Comparison of ENCODE assay signal across 2 cellular contexts in the genomic region with DNA sequence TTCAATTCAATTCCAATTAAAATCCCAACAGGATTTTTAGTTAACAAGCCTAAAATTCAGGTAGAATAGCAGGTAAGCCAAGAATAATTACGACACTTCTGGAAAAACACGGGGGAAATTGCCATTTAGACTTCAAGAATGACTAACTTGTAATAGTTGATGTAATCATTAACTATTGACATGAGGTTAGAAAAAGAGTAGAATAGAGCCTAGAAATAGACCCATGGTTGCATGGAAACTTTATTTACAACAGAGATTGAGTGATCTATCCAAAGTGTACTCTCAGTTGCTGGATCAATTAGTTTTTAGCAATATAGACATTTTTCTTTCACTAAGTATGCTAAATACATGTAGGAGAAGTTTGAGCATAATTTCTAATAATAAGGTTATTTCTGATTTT.
TF ChIP-seq lines count a peak whose summit lies in the region.

No MANE protein-coding gene starts in this region.

TF ChIP-seq in K562, 482 proteins besides CTCF, POLR2A, EP300 and RAD21:
- no peak for TF ChIP-seq ZNF436 (CRISPR knock-in tag; IDR thresholded peaks at IDR 0.05)
- 0 out of 2 replicates have a peak, but pooled peaks have one; percentile 9 for TF ChIP-seq ZNF316 (IDR thresholded peaks at IDR 0.05)

TF ChIP-seq in HepG2, 621 proteins besides CTCF, POLR2A, EP300 and RAD21:
- TF ChIP-seq ZNF496 (CRISPR knock-in tag; IDR thresholded peaks at IDR 0.05; ENCODE audit: insufficient replicate concordance) (no peak), FOXA3 (CRISPR knock-in tag; IDR thresholded peaks at IDR 0.05) (peak; percentile 31; the same call in 1 of the 2 replicates), KLF16 (CRISPR knock-in tag; IDR thresholded peaks at IDR 0.05) (no peak), BHLHE40 (IDR thresholded peaks at IDR 0.05; ENCODE audit: low read length) (no peak), SP2 (CRISPR knock-in tag; IDR thresholded peaks at IDR 0.05) (no peak), ZNF430 (CRISPR knock-in tag; IDR thresholded peaks at IDR 0.05) (no peak), CEBPB (IDR thresholded peaks at IDR 0.05; ENCODE audit: borderline replicate concordance, low read depth, low read length) (0 out of 2 replicates have a peak, but pooled peaks have one; percentile 1), GATAD2A (CRISPR knock-in tag; IDR thresholded peaks at IDR 0.05) (peak; percentile 45; the same call in 1 of the 2 replicates)
- TF ChIP-seq, protein P1, sequence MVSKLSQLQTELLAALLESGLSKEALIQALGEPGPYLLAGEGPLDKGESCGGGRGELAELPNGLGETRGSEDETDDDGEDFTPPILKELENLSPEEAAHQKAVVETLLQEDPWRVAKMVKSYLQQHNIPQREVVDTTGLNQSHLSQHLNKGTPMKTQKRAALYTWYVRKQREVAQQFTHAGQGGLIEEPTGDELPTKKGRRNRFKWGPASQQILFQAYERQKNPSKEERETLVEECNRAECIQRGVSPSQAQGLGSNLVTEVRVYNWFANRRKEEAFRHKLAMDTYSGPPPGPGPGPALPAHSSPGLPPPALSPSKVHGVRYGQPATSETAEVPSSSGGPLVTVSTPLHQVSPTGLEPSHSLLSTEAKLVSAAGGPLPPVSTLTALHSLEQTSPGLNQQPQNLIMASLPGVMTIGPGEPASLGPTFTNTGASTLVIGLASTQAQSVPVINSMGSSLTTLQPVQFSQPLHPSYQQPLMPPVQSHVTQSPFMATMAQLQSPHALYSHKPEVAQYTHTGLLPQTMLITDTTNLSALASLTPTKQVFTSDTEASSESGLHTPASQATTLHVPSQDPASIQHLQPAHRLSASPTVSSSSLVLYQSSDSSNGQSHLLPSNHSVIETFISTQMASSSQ (IDR thresholded peaks at IDR 0.05; ENCODE audit: low read depth): peak; percentile 69
- TF ChIP-seq, protein P1 (CRISPR knock-in tag; IDR thresholded peaks at IDR 0.05; ENCODE audit: borderline replicate concordance): peak; percentile 52; the same call in 1 of the 2 replicates
- TF ChIP-seq, protein P2, sequence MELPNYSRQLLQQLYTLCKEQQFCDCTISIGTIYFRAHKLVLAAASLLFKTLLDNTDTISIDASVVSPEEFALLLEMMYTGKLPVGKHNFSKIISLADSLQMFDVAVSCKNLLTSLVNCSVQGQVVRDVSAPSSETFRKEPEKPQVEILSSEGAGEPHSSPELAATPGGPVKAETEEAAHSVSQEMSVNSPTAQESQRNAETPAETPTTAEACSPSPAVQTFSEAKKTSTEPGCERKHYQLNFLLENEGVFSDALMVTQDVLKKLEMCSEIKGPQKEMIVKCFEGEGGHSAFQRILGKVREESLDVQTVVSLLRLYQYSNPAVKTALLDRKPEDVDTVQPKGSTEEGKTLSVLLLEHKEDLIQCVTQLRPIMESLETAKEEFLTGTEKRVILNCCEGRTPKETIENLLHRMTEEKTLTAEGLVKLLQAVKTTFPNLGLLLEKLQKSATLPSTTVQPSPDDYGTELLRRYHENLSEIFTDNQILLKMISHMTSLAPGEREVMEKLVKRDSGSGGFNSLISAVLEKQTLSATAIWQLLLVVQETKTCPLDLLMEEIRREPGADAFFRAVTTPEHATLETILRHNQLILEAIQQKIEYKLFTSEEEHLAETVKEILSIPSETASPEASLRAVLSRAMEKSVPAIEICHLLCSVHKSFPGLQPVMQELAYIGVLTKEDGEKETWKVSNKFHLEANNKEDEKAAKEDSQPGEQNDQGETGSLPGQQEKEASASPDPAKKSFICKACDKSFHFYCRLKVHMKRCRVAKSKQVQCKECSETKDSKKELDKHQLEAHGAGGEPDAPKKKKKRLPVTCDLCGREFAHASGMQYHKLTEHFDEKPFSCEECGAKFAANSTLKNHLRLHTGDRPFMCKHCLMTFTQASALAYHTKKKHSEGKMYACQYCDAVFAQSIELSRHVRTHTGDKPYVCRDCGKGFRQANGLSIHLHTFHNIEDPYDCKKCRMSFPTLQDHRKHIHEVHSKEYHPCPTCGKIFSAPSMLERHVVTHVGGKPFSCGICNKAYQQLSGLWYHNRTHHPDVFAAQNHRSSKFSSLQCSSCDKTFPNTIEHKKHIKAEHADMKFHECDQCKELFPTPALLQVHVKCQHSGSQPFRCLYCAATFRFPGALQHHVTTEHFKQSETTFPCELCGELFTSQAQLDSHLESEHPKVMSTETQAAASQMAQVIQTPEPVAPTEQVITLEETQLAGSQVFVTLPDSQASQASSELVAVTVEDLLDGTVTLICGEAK (IDR thresholded peaks at IDR 0.05): peak; percentile 56
- TF ChIP-seq, protein P2 (CRISPR knock-in tag; IDR thresholded peaks at IDR 0.05): peak; percentile 33; the same call in 1 of the 2 replicates
TF ChIP-seq in HepG2: peak in this region for 5.
